Comparison of ENCODE assay signal across 1 cellular context in genomic region chr9:131601683-131602181, GRCh38.
A peak's percentile ranks its signal among the peaks of the same experiment; 100 is the strongest.
TF ChIP-seq lines count a peak whose summit lies in the region.

No MANE protein-coding gene starts in this region.

TF ChIP-seq in HepG2, 621 proteins besides CTCF, POLR2A, EP300 and RAD21 (continued from another document and continues in another):
- peak; percentile 71; the same call in 1 of the 2 replicates for TF ChIP-seq ZNF614 (CRISPR knock-in tag; IDR thresholded peaks at IDR 0.05; ENCODE audit: borderline replicate concordance)
- no peak for TF ChIP-seq TMF1 (CRISPR knock-in tag; IDR thresholded peaks at IDR 0.05; ENCODE audit: low read depth)
- no peak for TF ChIP-seq SCMH1 (CRISPR knock-in tag; IDR thresholded peaks at IDR 0.05; ENCODE audit: borderline replicate concordance)
- TF ChIP-seq GRHL1 (CRISPR knock-in tag; conservative IDR thresholded peaks at IDR 0.05), result no peak
- no peak for TF ChIP-seq TIGD3 (CRISPR knock-in tag; IDR thresholded peaks at IDR 0.05; ENCODE audit: borderline replicate concordance)
- TF ChIP-seq MYC (CRISPR knock-in tag; IDR thresholded peaks at IDR 0.05; ENCODE audit: borderline replicate concordance), result peak; percentile 47; the same call in 1 of the 2 replicates
- TF ChIP-seq RCOR2 (CRISPR knock-in tag; IDR thresholded peaks at IDR 0.05), result peak; percentile 78
- TF ChIP-seq HMG20A (CRISPR knock-in tag; IDR thresholded peaks at IDR 0.05; ENCODE audit: borderline replicate concordance), result peak; percentile 58; the same call in 1 of the 2 replicates
- TF ChIP-seq TCF7 (IDR thresholded peaks at IDR 0.05; ENCODE audit: low read depth), result 0 out of 2 replicates have a peak, but pooled peaks have one; percentile 11
- no peak for TF ChIP-seq ZNF672 (CRISPR knock-in tag; IDR thresholded peaks at IDR 0.05)
- no peak for TF ChIP-seq HNRNPL (IDR thresholded peaks at IDR 0.05; ENCODE audit: low read depth, low read length)
- no peak for TF ChIP-seq ZNF570 (CRISPR knock-in tag; IDR thresholded peaks at IDR 0.05; ENCODE audit: borderline replicate concordance)
- no peak for TF ChIP-seq HNF4G (IDR thresholded peaks at IDR 0.05; ENCODE audit: borderline replicate concordance, low read depth, low read length)
- no peak for TF ChIP-seq HNF4G (CRISPR knock-in tag; IDR thresholded peaks at IDR 0.05; ENCODE audit: borderline replicate concordance, low read depth)
- TF ChIP-seq RARG (CRISPR knock-in tag; IDR thresholded peaks at IDR 0.05; ENCODE audit: low read depth), result no peak
- peak; percentile 50; the same call in 1 of the 2 replicates for TF ChIP-seq ARNTL (CRISPR knock-in tag; IDR thresholded peaks at IDR 0.05)
- TF ChIP-seq HNRNPK (IDR thresholded peaks at IDR 0.05; ENCODE audit: low read depth, low read length, poor library complexity, severe bottlenecking), result no peak
- TF ChIP-seq GPBP1L1 (CRISPR knock-in tag; IDR thresholded peaks at IDR 0.05), result no peak
- no peak for TF ChIP-seq ATF3 (CRISPR knock-in tag; IDR thresholded peaks at IDR 0.05)
- TF ChIP-seq ZNF362 (CRISPR knock-in tag; IDR thresholded peaks at IDR 0.05; ENCODE audit: borderline replicate concordance), result peak; percentile 84
- TF ChIP-seq REPIN1 (CRISPR knock-in tag; IDR thresholded peaks at IDR 0.05; ENCODE audit: borderline replicate concordance, low read depth), result no peak
- no peak for TF ChIP-seq ZNF674 (CRISPR knock-in tag; IDR thresholded peaks at IDR 0.05; ENCODE audit: low read depth)
- TF ChIP-seq MAFG (CRISPR knock-in tag; IDR thresholded peaks at IDR 0.05), result no peak
- TF ChIP-seq NR0B2 (CRISPR knock-in tag; IDR thresholded peaks at IDR 0.05), result no peak
- TF ChIP-seq ZNF207 (IDR thresholded peaks at IDR 0.05; ENCODE audit: borderline replicate concordance), result no peak
- no peak for TF ChIP-seq IRF1 (CRISPR knock-in tag; IDR thresholded peaks at IDR 0.05; ENCODE audit: low read depth)
- TF ChIP-seq TAF1 (CRISPR knock-in tag; IDR thresholded peaks at IDR 0.05), result no peak
- TF ChIP-seq HNRNPUL1 (IDR thresholded peaks at IDR 0.05; ENCODE audit: low read depth, low read length), result no peak
- TF ChIP-seq NONO (IDR thresholded peaks at IDR 0.05), result no peak
- no peak; the same call in 1 of the 2 replicates for TF ChIP-seq NONO (CRISPR knock-in tag; conservative IDR thresholded peaks at IDR 0.05)
- TF ChIP-seq BRF2 (CRISPR knock-in tag; IDR thresholded peaks at IDR 0.05), result no peak
- TF ChIP-seq SATB2 (CRISPR knock-in tag; IDR thresholded peaks at IDR 0.05), result no peak
- TF ChIP-seq ZNF768 (CRISPR knock-in tag; IDR thresholded peaks at IDR 0.05), result no peak
- TF ChIP-seq BCL6 (CRISPR knock-in tag; IDR thresholded peaks at IDR 0.05), result peak; percentile 78
- no peak for TF ChIP-seq THAP9 (CRISPR knock-in tag; IDR thresholded peaks at IDR 0.05; ENCODE audit: borderline replicate concordance)
- TF ChIP-seq ZNF329 (CRISPR knock-in tag; IDR thresholded peaks at IDR 0.05; ENCODE audit: low read depth), result no peak
- peak; percentile 86 for TF ChIP-seq SKI (IDR thresholded peaks at IDR 0.05; ENCODE audit: partially characterized antibody)
- TF ChIP-seq FOXM1 (CRISPR knock-in tag; IDR thresholded peaks at IDR 0.05), result no peak
- TF ChIP-seq ZNF333 (CRISPR knock-in tag; IDR thresholded peaks at IDR 0.05; ENCODE audit: borderline replicate concordance), result no peak
- no peak for TF ChIP-seq PHF20 (CRISPR knock-in tag; IDR thresholded peaks at IDR 0.05)
- no peak for TF ChIP-seq ZNF709 (CRISPR knock-in tag; IDR thresholded peaks at IDR 0.05)
- TF ChIP-seq GMEB1 (CRISPR knock-in tag; IDR thresholded peaks at IDR 0.05; ENCODE audit: borderline replicate concordance), result peak; percentile 26; the same call in 1 of the 2 replicates
- peak; percentile 52; the same call in 1 of the 2 replicates for TF ChIP-seq ZNF275 (CRISPR knock-in tag; IDR thresholded peaks at IDR 0.05; ENCODE audit: borderline replicate concordance)
- TF ChIP-seq ZNF383 (CRISPR knock-in tag; IDR thresholded peaks at IDR 0.05; ENCODE audit: borderline replicate concordance), result no peak
- no peak for TF ChIP-seq ZNF597 (CRISPR knock-in tag; IDR thresholded peaks at IDR 0.05)
- no peak for TF ChIP-seq ZC3H13 (CRISPR knock-in tag; IDR thresholded peaks at IDR 0.05)
- TF ChIP-seq TCF12 (IDR thresholded peaks at IDR 0.05), result no peak
- TF ChIP-seq TCF12 (CRISPR knock-in tag; IDR thresholded peaks at IDR 0.05), result peak; percentile 52; the same call in 1 of the 2 replicates
- TF ChIP-seq ZNF740 (CRISPR knock-in tag; IDR thresholded peaks at IDR 0.05), result no peak
